In the genomic region with DNA sequence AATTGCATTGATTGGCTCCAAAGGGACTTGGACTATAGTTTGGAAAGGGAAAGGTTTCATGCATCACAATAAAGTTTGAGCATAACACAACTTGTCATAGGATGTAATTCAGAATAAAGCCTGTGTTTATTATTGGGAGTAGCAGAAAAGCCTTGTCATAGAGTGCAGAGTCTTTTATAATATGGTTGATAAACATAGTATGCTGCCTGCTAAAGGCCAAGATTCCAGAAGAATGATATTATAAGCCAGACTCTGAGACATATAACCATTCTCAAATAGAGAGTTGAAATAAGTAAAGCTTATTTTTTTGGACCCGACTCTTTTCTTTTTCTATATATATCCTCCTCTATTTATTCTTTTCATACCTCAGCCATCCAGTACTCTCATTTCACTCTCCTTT, we compare ENCODE assay signal across 2 cellular contexts.
TF ChIP-seq lines count a peak whose summit lies in the region.

No MANE protein-coding gene starts in this region.

TF ChIP-seq in GM23338, 12 proteins besides CTCF, POLR2A, EP300 and RAD21 (continued from another document):
- no peak for TF ChIP-seq ZNF462 (CRISPR knock-in tag; IDR thresholded peaks at IDR 0.05)
- TF ChIP-seq JUNB (IDR thresholded peaks at IDR 0.05; ENCODE audit: unreplicated experiment): no peak
- TF ChIP-seq, protein P1, sequence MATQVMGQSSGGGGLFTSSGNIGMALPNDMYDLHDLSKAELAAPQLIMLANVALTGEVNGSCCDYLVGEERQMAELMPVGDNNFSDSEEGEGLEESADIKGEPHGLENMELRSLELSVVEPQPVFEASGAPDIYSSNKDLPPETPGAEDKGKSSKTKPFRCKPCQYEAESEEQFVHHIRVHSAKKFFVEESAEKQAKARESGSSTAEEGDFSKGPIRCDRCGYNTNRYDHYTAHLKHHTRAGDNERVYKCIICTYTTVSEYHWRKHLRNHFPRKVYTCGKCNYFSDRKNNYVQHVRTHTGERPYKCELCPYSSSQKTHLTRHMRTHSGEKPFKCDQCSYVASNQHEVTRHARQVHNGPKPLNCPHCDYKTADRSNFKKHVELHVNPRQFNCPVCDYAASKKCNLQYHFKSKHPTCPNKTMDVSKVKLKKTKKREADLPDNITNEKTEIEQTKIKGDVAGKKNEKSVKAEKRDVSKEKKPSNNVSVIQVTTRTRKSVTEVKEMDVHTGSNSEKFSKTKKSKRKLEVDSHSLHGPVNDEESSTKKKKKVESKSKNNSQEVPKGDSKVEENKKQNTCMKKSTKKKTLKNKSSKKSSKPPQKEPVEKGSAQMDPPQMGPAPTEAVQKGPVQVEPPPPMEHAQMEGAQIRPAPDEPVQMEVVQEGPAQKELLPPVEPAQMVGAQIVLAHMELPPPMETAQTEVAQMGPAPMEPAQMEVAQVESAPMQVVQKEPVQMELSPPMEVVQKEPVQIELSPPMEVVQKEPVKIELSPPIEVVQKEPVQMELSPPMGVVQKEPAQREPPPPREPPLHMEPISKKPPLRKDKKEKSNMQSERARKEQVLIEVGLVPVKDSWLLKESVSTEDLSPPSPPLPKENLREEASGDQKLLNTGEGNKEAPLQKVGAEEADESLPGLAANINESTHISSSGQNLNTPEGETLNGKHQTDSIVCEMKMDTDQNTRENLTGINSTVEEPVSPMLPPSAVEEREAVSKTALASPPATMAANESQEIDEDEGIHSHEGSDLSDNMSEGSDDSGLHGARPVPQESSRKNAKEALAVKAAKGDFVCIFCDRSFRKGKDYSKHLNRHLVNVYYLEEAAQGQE (IDR thresholded peaks at IDR 0.05; ENCODE audit: unreplicated experiment): no peak
- no peak for TF ChIP-seq POLR2AphosphoS5 (IDR thresholded peaks at IDR 0.05; ENCODE audit: low read depth)
TF ChIP-seq in GM23338: peak in this region for 0.

TF ChIP-seq in WTC11, 78 proteins besides CTCF, POLR2A, EP300 and RAD21 (continued from another document):
- no peak for TF ChIP-seq FOXP1 (CRISPR knock-in tag; IDR thresholded peaks at IDR 0.05; ENCODE audit: borderline replicate concordance)
- no peak for TF ChIP-seq SOX15 (CRISPR knock-in tag; IDR thresholded peaks at IDR 0.05)
- TF ChIP-seq ATF1 (CRISPR knock-in tag; IDR thresholded peaks at IDR 0.05): no peak
- no peak for TF ChIP-seq NFYB (CRISPR knock-in tag; conservative IDR thresholded peaks at IDR 0.05; ENCODE audit: low read depth)
- TF ChIP-seq, protein P2, sequence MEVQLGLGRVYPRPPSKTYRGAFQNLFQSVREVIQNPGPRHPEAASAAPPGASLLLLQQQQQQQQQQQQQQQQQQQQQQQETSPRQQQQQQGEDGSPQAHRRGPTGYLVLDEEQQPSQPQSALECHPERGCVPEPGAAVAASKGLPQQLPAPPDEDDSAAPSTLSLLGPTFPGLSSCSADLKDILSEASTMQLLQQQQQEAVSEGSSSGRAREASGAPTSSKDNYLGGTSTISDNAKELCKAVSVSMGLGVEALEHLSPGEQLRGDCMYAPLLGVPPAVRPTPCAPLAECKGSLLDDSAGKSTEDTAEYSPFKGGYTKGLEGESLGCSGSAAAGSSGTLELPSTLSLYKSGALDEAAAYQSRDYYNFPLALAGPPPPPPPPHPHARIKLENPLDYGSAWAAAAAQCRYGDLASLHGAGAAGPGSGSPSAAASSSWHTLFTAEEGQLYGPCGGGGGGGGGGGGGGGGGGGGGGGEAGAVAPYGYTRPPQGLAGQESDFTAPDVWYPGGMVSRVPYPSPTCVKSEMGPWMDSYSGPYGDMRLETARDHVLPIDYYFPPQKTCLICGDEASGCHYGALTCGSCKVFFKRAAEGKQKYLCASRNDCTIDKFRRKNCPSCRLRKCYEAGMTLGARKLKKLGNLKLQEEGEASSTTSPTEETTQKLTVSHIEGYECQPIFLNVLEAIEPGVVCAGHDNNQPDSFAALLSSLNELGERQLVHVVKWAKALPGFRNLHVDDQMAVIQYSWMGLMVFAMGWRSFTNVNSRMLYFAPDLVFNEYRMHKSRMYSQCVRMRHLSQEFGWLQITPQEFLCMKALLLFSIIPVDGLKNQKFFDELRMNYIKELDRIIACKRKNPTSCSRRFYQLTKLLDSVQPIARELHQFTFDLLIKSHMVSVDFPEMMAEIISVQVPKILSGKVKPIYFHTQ (CRISPR knock-in tag; IDR thresholded peaks at IDR 0.05): no peak
- TF ChIP-seq, protein P3, sequence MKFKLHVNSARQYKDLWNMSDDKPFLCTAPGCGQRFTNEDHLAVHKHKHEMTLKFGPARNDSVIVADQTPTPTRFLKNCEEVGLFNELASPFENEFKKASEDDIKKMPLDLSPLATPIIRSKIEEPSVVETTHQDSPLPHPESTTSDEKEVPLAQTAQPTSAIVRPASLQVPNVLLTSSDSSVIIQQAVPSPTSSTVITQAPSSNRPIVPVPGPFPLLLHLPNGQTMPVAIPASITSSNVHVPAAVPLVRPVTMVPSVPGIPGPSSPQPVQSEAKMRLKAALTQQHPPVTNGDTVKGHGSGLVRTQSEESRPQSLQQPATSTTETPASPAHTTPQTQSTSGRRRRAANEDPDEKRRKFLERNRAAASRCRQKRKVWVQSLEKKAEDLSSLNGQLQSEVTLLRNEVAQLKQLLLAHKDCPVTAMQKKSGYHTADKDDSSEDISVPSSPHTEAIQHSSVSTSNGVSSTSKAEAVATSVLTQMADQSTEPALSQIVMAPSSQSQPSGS (CRISPR knock-in tag; IDR thresholded peaks at IDR 0.05; ENCODE audit: borderline replicate concordance, low read depth): no peak
